ENCODE assay signal across 9 cellular contexts in the genomic region with DNA sequence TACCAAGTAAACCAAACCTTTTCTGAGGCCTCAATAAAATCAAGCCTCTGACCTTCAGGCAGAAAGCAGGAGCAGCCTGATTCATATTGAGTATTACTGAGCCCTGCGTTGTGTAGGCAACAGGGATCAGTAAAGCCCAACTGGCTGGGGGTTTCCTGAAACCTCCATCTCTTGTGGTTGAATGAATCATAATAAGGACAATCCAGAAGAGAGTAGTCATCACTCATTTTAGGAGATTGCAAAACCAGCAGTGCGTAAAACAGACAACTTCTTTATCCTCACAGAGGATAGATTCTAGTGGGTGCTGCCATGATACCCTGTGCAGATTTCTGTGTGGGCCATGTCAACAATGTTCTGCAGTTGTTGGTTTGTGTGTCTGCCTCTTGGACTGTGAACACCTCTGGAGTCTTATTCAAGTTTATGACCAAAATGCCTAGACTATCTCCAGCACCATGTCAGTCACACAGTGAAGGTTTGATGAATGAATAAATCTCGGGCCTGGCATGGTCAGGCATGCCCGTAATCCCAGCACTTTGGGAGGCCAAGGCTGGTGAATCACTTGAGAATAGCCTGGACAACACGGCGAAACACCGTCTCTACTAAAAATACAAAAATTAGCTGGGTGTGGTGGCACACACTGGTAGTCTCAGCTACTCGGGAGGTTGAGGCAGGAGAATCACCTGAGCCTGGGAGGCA. TPM values are rescaled to one million over a fixed set of nuclear protein-coding genes. Genes with fewer than 3 reads are reported as not detected.
DNase-seq lines count a peak whose midpoint lies in the region; ATAC-seq and TF ChIP-seq lines count a peak whose summit lies in the region.
"Had no signal": no experiment of that assay in that cellular context is flagged by ENCODE, and none has a peak within 500 bp of the region (broad histone marks: within the 10 kb centered on the region; RNA-seq: fewer than 3 reads in every experiment).

No MANE protein-coding gene starts in this region.

- CTCF ChIA-PET in T-cell (lab: Charles Lee), result no interaction called here

- peaks cover 4% of the 10 kb centered on the region for H3K9me3 Mint-ChIP-seq in T-helper 2 cell treated with Interferon-gamma antibody and Interleukin-4, amounts not matched to agents 5 μg/mL and 100 μg/mL, for 36 hours
- no peaks in the 10 kb centered on the region for H3K9me3 Mint-ChIP-seq in T-cell

- H3K27me3 ChIP-seq in kidney epithelial cell (ENCODE audit: control insufficient read depth, insufficient read depth, low read length), result no peaks in the 10 kb centered on the region
- H3K27me3 ChIP-seq: cardiac muscle cell had no signal

- ATAC-seq in HG03095 (IDR thresholded peaks at IDR 0.05; ENCODE audit: unreplicated experiment) (peak; percentile 61), T-cell (replicated peaks in 1 of 4) (no peak)

- no peak overlapping the region for H3K4me3 ChIP-seq in kidney epithelial cell (ENCODE audit: low read depth, low read length)
- H3K4me3 ChIP-seq: cardiac muscle cell had no signal

- H3K27ac Mint-ChIP-seq in T-helper 2 cell treated with Interferon-gamma antibody and Interleukin-4, amounts not matched to agents 5 μg/mL and 100 μg/mL, for 36 hours, result no peak overlapping the region
- H3K27ac Mint-ChIP-seq in T-cell, result no peak overlapping the region

- peak; percentile 48 for DNase-seq in stimulated activated CD4-positive, alpha-beta T cell treated with anti-CD3 and anti-CD28 coated beads, Interleukin-15, amount 100 ng/mL, for 24 hours
- DNase-seq in stimulated activated CD4-positive, alpha-beta T cell treated with anti-CD3 and anti-CD28 coated beads, Interleukin-4, amount 100 ng/mL, for 4 hours, result no peak
- peak; percentile 67 for DNase-seq in T-helper 2 cell treated with Interferon-gamma antibody and Interleukin-4, amounts not matched to agents 5 μg/mL and 100 μg/mL, for 36 hours (ENCODE audit: low spot score)
- peak; percentile 98 for DNase-seq in kidney epithelial cell (ENCODE audit: low read depth)
- no peak for DNase-seq in Ammon's horn (ENCODE audit: low spot score)
- DNase-seq in T-cell, result no peak
- no peak for DNase-seq in NCI-H2107 treated with DMSO at 0.1 percent for 48 hours (lab: John Stamatoyannopoulos, UW; ENCODE audit: unreplicated experiment)

- no peaks in the 10 kb centered on the region for H3K36me3 Mint-ChIP-seq in T-helper 2 cell treated with Interferon-gamma antibody and Interleukin-4, amounts not matched to agents 5 μg/mL and 100 μg/mL, for 36 hours (ENCODE audit: low read depth)
- H3K36me3 Mint-ChIP-seq in T-cell, result no peaks in the 10 kb centered on the region

- H3K36me3 ChIP-seq in kidney epithelial cell (ENCODE audit: control insufficient read depth, insufficient read depth, low read length), result no peaks in the 10 kb centered on the region
- H3K36me3 ChIP-seq: cardiac muscle cell had no signal

- peaks cover 8% of the 10 kb centered on the region for H3K27me3 Mint-ChIP-seq in T-helper 2 cell treated with Interferon-gamma antibody and Interleukin-4, amounts not matched to agents 5 μg/mL and 100 μg/mL, for 36 hours (ENCODE audit: low read depth)
- peaks cover 0 to 4% of the 10 kb centered on the region in 2 donors for H3K27me3 Mint-ChIP-seq in T-cell

- TF ChIP-seq CTCF in kidney epithelial cell (IDR thresholded peaks at IDR 0.05; ENCODE audit: insufficient read depth, low read length, poor library complexity, severe bottlenecking), result no peak

- peaks cover 12% of the 10 kb centered on the region for H3K4me1 Mint-ChIP-seq in T-helper 2 cell treated with Interferon-gamma antibody and Interleukin-4, amounts not matched to agents 5 μg/mL and 100 μg/mL, for 36 hours (ENCODE audit: low read depth)
- H3K4me1 Mint-ChIP-seq in T-cell, result no peaks in the 10 kb centered on the region

- H3K4me3 Mint-ChIP-seq in T-helper 2 cell treated with Interferon-gamma antibody and Interleukin-4, amounts not matched to agents 5 μg/mL and 100 μg/mL, for 36 hours, result no peak overlapping the region
- H3K4me3 Mint-ChIP-seq in T-cell, result no peak overlapping the region

- POLR2A ChIA-PET in T-cell (lab: Charles Lee), result no interaction called here

RNA-seq across cellular contexts. Expression of gene RAB27B, which starts 51.8 kb away (rescaled TPM):
- total RNA-seq in kidney epithelial cell (0.96 and 1.6 TPM in 2 replicates), T-cell (1 to 10 TPM; 2.6 to 4.3 (median 3.0) TPM)

Comparison
In these comparisons a context has a peak if more than half of its experiments do, and no peak if none do; other contexts are left out.
1. DNase-seq: peak in stimulated activated CD4-positive, alpha-beta T cell treated with anti-CD3 and anti-CD28 coated beads, Interleukin-15, amount 100 ng/mL, for 24 hours (single experiment), T-helper 2 cell treated with Interferon-gamma antibody and Interleukin-4, amounts not matched to agents 5 μg/mL and 100 μg/mL, for 36 hours (single experiment) and kidney epithelial cell (single experiment); none in stimulated activated CD4-positive, alpha-beta T cell treated with anti-CD3 and anti-CD28 coated beads, Interleukin-4, amount 100 ng/mL, for 4 hours (0 of 2), Ammon's horn (single experiment), T-cell (0 of 34) and NCI-H2107 treated with DMSO at 0.1 percent for 48 hours (single experiment).